8 cellular contexts compared by ENCODE assay signal in genomic region chr5:38831909-38832308, GRCh38. TPM values are rescaled to one million over a fixed set of nuclear protein-coding genes. Genes with fewer than 3 reads are reported as not detected.
DNase-seq lines count a peak whose midpoint lies in the region; ATAC-seq and TF ChIP-seq lines count a peak whose summit lies in the region.

No MANE protein-coding gene starts in this region.

- H3K18ac ChIP-seq in neuronal stem cell (ENCODE audit: low read length), result no peak overlapping the region

- H3K27me3 ChIP-seq in sigmoid colon, result no peaks in the 10 kb centered on the region
- no peaks in the 10 kb centered on the region for H3K27me3 ChIP-seq in neuronal stem cell (ENCODE audit: control insufficient read depth in 3 of 3, insufficient read depth in 3 of 3, low read depth in 1 of 3, low read length in 3 of 3)
- H3K27me3 ChIP-seq in CD4-positive, alpha-beta T cell (ENCODE audit: control insufficient read depth, insufficient read depth, low read length), result peaks cover 3% of the 10 kb centered on the region

- H3K27ac ChIP-seq in sigmoid colon (no peak overlapping the region), neuronal stem cell (replicated peaks; ENCODE audit: low read length) (no peak overlapping the region)
- H3K27ac ChIP-seq in CD4-positive, alpha-beta T cell (ENCODE audit: low read depth, low read length), result no peak overlapping the region

- no peak overlapping the region for H3K4me3 ChIP-seq in epithelial cell of esophagus (ENCODE audit: low read length)
- H3K4me3 ChIP-seq in sigmoid colon, result no peak overlapping the region
- no peak overlapping the region for H3K4me3 ChIP-seq in neuronal stem cell (ENCODE audit: low read length in 2 of 2)

- intact Hi-C loops in sigmoid colon (cut with DNase I), result loop anchor here (5.0 kb wide), 1 partner anchor 90 kb away; no protein-coding TSS in a partner anchor
- intact Hi-C loops in CD4-positive, alpha-beta T cell (cut with DNase I, micrococcal nuclease), result loop anchor here in 1 of 2 experiments (2.0 kb wide), 1 partner anchor 717 kb away; no protein-coding TSS in a partner anchor

- H3K4me1 ChIP-seq in sigmoid colon (peaks cover 0 to 8% (median 0%) of the 10 kb centered on the region in 4 donors), neuronal stem cell (ENCODE audit: control insufficient read depth in 2 of 2, insufficient read depth in 1 of 2, low read depth in 1 of 2, low read length in 2 of 2) (peaks cover 0 to 3% of the 10 kb centered on the region in 2 donors)

- H3K4ac ChIP-seq in neuronal stem cell (ENCODE audit: low read length), result no peak overlapping the region

- peak; percentile 55 for TF ChIP-seq CTCF in epithelial cell of esophagus (IDR thresholded peaks at IDR 0.05; ENCODE audit: insufficient read depth, low read depth, low read length, missing control alignments)
- peak in 3 of 4 experiments; percentile 22 to 54 (median 47) for TF ChIP-seq CTCF in sigmoid colon (IDR thresholded peaks at IDR 0.05)
- no peak for TF ChIP-seq CTCF in CD4-positive, alpha-beta T cell (IDR thresholded peaks at IDR 0.05)

- H3K9me3 ChIP-seq in sigmoid colon (peaks cover 0 to 2% (median 0%) of the 10 kb centered on the region in 4 donors), neuronal stem cell (replicated peaks in 1 of 2; ENCODE audit: control insufficient read depth in 2 of 2, insufficient read depth in 1 of 2, low read depth in 1 of 2, low read length in 2 of 2) (no peaks in the 10 kb centered on the region)
- H3K9me3 ChIP-seq in CD4-positive, alpha-beta T cell (ENCODE audit: control insufficient read depth, low read length), result no peaks in the 10 kb centered on the region

- H3K36me3 ChIP-seq in sigmoid colon (peaks cover 0 to 5% (median 0%) of the 10 kb centered on the region in 4 donors), neuronal stem cell (replicated peaks in 1 of 2; ENCODE audit: control insufficient read depth in 2 of 2, insufficient read depth in 2 of 2, low read length in 2 of 2) (no peaks in the 10 kb centered on the region)

- no peak overlapping the region for H3K4me3 Mint-ChIP-seq in effector memory CD8-positive, alpha-beta T cell
- H3K4me3 Mint-ChIP-seq in CD4-positive, alpha-beta T cell, result no peak overlapping the region

- CTCF ChIA-PET in CD4-positive, alpha-beta T cell (lab: Charles Lee), result no interaction called here

- H2AK5ac ChIP-seq in neuronal stem cell (ENCODE audit: low read depth, low read length), result no peak overlapping the region

- WGBS in sigmoid colon, 2 donors, result 35 to 37% methylated on average over 3 of the region's 3 CpGs
- no CpG with 5 or more reads among the region's 3 CpGs for WGBS in neuronal stem cell (ENCODE audit: extremely low coverage in 2 of 2, insufficient read length in 2 of 2, insufficient replicate concordance in 1 of 2), 2 donors

- peaks cover 32 to 34% of the 10 kb centered on the region in 2 donors for H3K27me3 Mint-ChIP-seq in effector memory CD8-positive, alpha-beta T cell
- H3K27me3 Mint-ChIP-seq in CD4-positive, alpha-beta T cell, result peaks cover 48% of the 10 kb centered on the region

- no peak overlapping the region for H2AFZ ChIP-seq in neuronal stem cell (ENCODE audit: low read length)

- no peak overlapping the region for H2BK5ac ChIP-seq in neuronal stem cell (ENCODE audit: low read length)

- H3K14ac ChIP-seq in neuronal stem cell (ENCODE audit: low read length), result no peak overlapping the region

- peaks cover 0 to 2% of the 10 kb centered on the region in 2 donors for H3K9me3 Mint-ChIP-seq in effector memory CD8-positive, alpha-beta T cell
- no peaks in the 10 kb centered on the region for H3K9me3 Mint-ChIP-seq in CD4-positive, alpha-beta T cell

- DNase-seq in NCI-H2081 (lab: John Stamatoyannopoulos, UW), result peak; percentile 15 to 36
- DNase-seq in NCI-H2081 treated with DMSO at 0.1 percent for 48 hours (lab: John Stamatoyannopoulos, UW), result no peak
- peak; percentile 19 to 32 for DNase-seq in NCI-H524 (lab: John Stamatoyannopoulos, UW)
- peak; percentile 69 for DNase-seq in epithelial cell of esophagus (ENCODE audit: low read depth)
- DNase-seq in sigmoid colon, result no peak
- DNase-seq in neuronal stem cell (ENCODE audit: low spot score), result no peak
- DNase-seq in effector memory CD8-positive, alpha-beta T cell, result no peak
- DNase-seq in CD4-positive, alpha-beta T cell, result no peak

- H3K23ac ChIP-seq in neuronal stem cell (ENCODE audit: low read depth, low read length, poor library complexity), result no peak overlapping the region

- no peak overlapping the region for H3K27ac Mint-ChIP-seq in effector memory CD8-positive, alpha-beta T cell
- no peak overlapping the region for H3K27ac Mint-ChIP-seq in CD4-positive, alpha-beta T cell

- H3K79me1 ChIP-seq in neuronal stem cell (ENCODE audit: low read depth, low read length), result no peaks in the 10 kb centered on the region

- H4K91ac ChIP-seq in neuronal stem cell (ENCODE audit: low read depth, low read length, poor library complexity), result no peak overlapping the region

- POLR2A ChIA-PET in CD4-positive, alpha-beta T cell (lab: Charles Lee), result no interaction called here

- TF ChIP-seq EP300 in sigmoid colon (IDR thresholded peaks at IDR 0.05), result no peak

- no peak for ATAC-seq in effector memory CD8-positive, alpha-beta T cell (replicated peaks)
- ATAC-seq in CD4-positive, alpha-beta T cell (ENCODE audit: poor library complexity), result no peak

- no peak overlapping the region for H2BK120ac ChIP-seq in neuronal stem cell (ENCODE audit: low read depth, low read length)

- H3K9ac ChIP-seq in neuronal stem cell (ENCODE audit: low read depth, low read length, poor library complexity), result no peak overlapping the region

- H2BK15ac ChIP-seq in neuronal stem cell (ENCODE audit: low read length), result no peak overlapping the region

- no peak overlapping the region for H3K4me2 ChIP-seq in neuronal stem cell (ENCODE audit: insufficient read depth, low read length, poor library complexity, severe bottlenecking)

- peaks cover 4% of the 10 kb centered on the region for H3K36me3 Mint-ChIP-seq in effector memory CD8-positive, alpha-beta T cell (ENCODE audit: insufficient read depth)
- H3K36me3 Mint-ChIP-seq in CD4-positive, alpha-beta T cell (ENCODE audit: low read depth), result no peaks in the 10 kb centered on the region

- no peak overlapping the region for H4K8ac ChIP-seq in neuronal stem cell (ENCODE audit: low read depth, low read length)

- H3K4me1 Mint-ChIP-seq in effector memory CD8-positive, alpha-beta T cell (ENCODE audit: low read depth in 2 of 2), result peaks cover 0 to 3% of the 10 kb centered on the region in 2 donors
- no peaks in the 10 kb centered on the region for H3K4me1 Mint-ChIP-seq in CD4-positive, alpha-beta T cell (ENCODE audit: low read depth)

- no peak for TF ChIP-seq POLR2A in sigmoid colon (IDR thresholded peaks at IDR 0.05)

- no peak overlapping the region for H2BK12ac ChIP-seq in neuronal stem cell (ENCODE audit: low read length)

RNA-seq across cellular contexts. Expression of gene OSMR, which starts 13.9 kb away (rescaled TPM):
- 10 to 100 TPM; 18.5 to 65.3 (median 39.0) TPM for total RNA-seq in sigmoid colon
- polyA plus RNA-seq in sigmoid colon, result 10 to 100 TPM in 1 of 3 donors, 1 to 10 TPM in 1, under 1 TPM in 1; 0.60 to 12.4 (median 1.2) TPM
- 0.33 TPM for polyA plus RNA-seq in neuronal stem cell (2013, experiment 1 of 2)
- polyA plus RNA-seq in neuronal stem cell (2013, experiment 2 of 2), result 0.36 TPM
- total RNA-seq in CD4-positive, alpha-beta T cell, result not detected

Comparison
In these comparisons a context has a peak if more than half of its experiments do, and no peak if none do; other contexts are left out.
1. DNase-seq: peak in NCI-H2081 (2 of 2), NCI-H524 (2 of 2) and epithelial cell of esophagus (single experiment); none in NCI-H2081 treated with DMSO at 0.1 percent for 48 hours (single experiment), sigmoid colon (single experiment), neuronal stem cell (single experiment), effector memory CD8-positive, alpha-beta T cell (0 of 3) and CD4-positive, alpha-beta T cell (0 of 10).
2. RNA of gene OSMR, which starts 13.9 kb away (total RNA-seq): 18.5 to 65.3 TPM in sigmoid colon; not detected in CD4-positive, alpha-beta T cell; every median in the first group is over 10 times any median in the second.